In genomic region chr9:34522971-34523797, GRCh38 we compare ENCODE assay signal across 8 cellular contexts. TPM values are rescaled to one million over a fixed set of nuclear protein-coding genes. Genes with fewer than 3 reads are reported as not detected.
A peak's percentile ranks its signal among the peaks of the same experiment; 100 is the strongest.
DNase-seq lines count a peak whose midpoint lies in the region; ATAC-seq, FAIRE-seq and TF ChIP-seq lines count a peak whose summit lies in the region.

TSS of gene ENHO (minus strand) at chr9:34522990. CDS start at chr9:34521695, 1,295 bp downstream.

- no peak for TF ChIP-seq CTCF in A673 (conservative IDR thresholded peaks at IDR 0.05; ENCODE audit: low read depth, low read length)
- TF ChIP-seq CTCF in kidney (IDR thresholded peaks at IDR 0.05; ENCODE audit: borderline replicate concordance, extremely low read depth, insufficient read depth) = no peak

- BruUV-seq in A673 (replicated peaks; lab: Mats Ljungman, UMichigan) = no TSS peak

- CTCF ChIA-PET in A673 (lab: Charles Lee) = interaction anchor here (0.5 to 1.4 kb wide), 2 partner anchors 74 to 119 kb away, joined by 3 to 4 read pairs; no protein-coding TSS in a partner anchor

- peaks cover 10% of the 10 kb centered on the region for H3K4me1 ChIP-seq in A673 (ENCODE audit: insufficient read depth, low read length, poor library complexity, severe bottlenecking)
- H3K4me1 ChIP-seq in kidney (ENCODE audit: control insufficient read depth in 1 of 2, insufficient read depth in 1 of 2, low read depth in 1 of 2, low read length in 2 of 2) = peaks cover 0 to 8% of the 10 kb centered on the region in 2 donors

- H3K27me3 ChIP-seq in A673 (replicated peaks; ENCODE audit: insufficient read depth, low read depth, low read length, poor library complexity) = no peaks in the 10 kb centered on the region

- ATAC-seq in GM18873 (IDR thresholded peaks at IDR 0.05; ENCODE audit: low FRiP score, unreplicated experiment) = peak; percentile 59
- ATAC-seq in HG03139 (IDR thresholded peaks at IDR 0.05; ENCODE audit: unreplicated experiment) = peak; percentile 76

- FAIRE-seq in kidney (lab: Jason Lieb, UNC) = no peak

- no peak within 1 kb of the TSS for H3K27ac ChIP-seq in A673 (ENCODE audit: low read depth, low read length, poor library complexity, severe bottlenecking)
- no peak within 1 kb of the TSS for H3K27ac ChIP-seq in kidney (ENCODE audit: low read depth in 2 of 2, low read length in 2 of 2)

- DNase-seq in A673 (ENCODE audit: low spot score) = peak; percentile 92
- peak; percentile 94 for DNase-seq in NCI-H345 (lab: John Stamatoyannopoulos, UW)
- DNase-seq in activated CD4-positive, alpha-beta T cell treated with anti-CD3 and anti-CD28 coated beads for 1 hour = peak; percentile 86
- peak; percentile 92 for DNase-seq in cerebellar cortex (ENCODE audit: low spot score)
- DNase-seq in kidney = peak; percentile 95
- peak; percentile 88 for DNase-seq in stimulated activated CD4-positive, alpha-beta T cell treated with anti-CD3 and anti-CD28 coated beads, Interleukin-12 subunit alpha, Interleukin-12 subunit beta, amount 100 ng/mL, for 4 hours

- intact Hi-C loops in A673 (cut with micrococcal nuclease; ENCODE audit: unreplicated experiment) (no loop called here), kidney (cut with DNase I) (no loop called here)

- POLR2A ChIA-PET in A673 (lab: Charles Lee; ENCODE audit: low non-redundant PET) = interaction anchor here (0.6 kb wide), 1 partner anchor 502 kb away, joined by 5 read pairs; no protein-coding TSS in a partner anchor

- no peaks in the 10 kb centered on the region for H3K9me3 ChIP-seq in A673 (ENCODE audit: low read depth, low read length, poor library complexity, severe bottlenecking)
- H3K9me3 ChIP-seq in kidney (ENCODE audit: control insufficient read depth in 1 of 2, low read length in 2 of 2) = no peaks in the 10 kb centered on the region

- peak within 1 kb of the TSS; percentile 30 to 68 for H3K9ac ChIP-seq in kidney (ENCODE audit: low read length in 2 of 2)

- H3K4me3 ChIP-seq in A673 (ENCODE audit: low read depth, low read length, poor library complexity, severe bottlenecking) = peak within 1 kb of the TSS; percentile 48
- peak within 1 kb of the TSS; percentile 0 to 49 for H3K4me3 ChIP-seq in kidney (ENCODE audit: low read length in 2 of 2)

- no peaks in the 10 kb centered on the region for H3K36me3 ChIP-seq in A673 (ENCODE audit: insufficient read depth, low read length, poor library complexity, severe bottlenecking)
- H3K36me3 ChIP-seq in kidney (ENCODE audit: control insufficient read depth in 1 of 2, insufficient read depth in 2 of 2, low read length in 2 of 2) = no peaks in the 10 kb centered on the region

RNA-seq across cellular contexts. Expression of gene ENHO, which starts in this region (rescaled TPM):
- total RNA-seq in A673 (2021) (1.2 and 2.8 TPM in 2 replicates), kidney (0.22 TPM)
- polyA plus RNA-seq in kidney (ENCODE audit: insufficient read depth, low read depth, low replicate concordance) = 2.7 TPM
